Comparison of ENCODE assay signal across 13 cellular contexts in genomic region chr11:109424893-109425292, GRCh38. TPM values are rescaled to one million over a fixed set of nuclear protein-coding genes. Genes with fewer than 3 reads are reported as not detected.
A peak's percentile ranks its signal among the peaks of the same experiment; 100 is the strongest.
DNase-seq lines count a peak whose midpoint lies in the region; ATAC-seq, FAIRE-seq and TF ChIP-seq lines count a peak whose summit lies in the region.
"Had no signal": no experiment of that assay in that cellular context is flagged by ENCODE, and none has a peak within 500 bp of the region (broad histone marks: within the 10 kb centered on the region; RNA-seq: fewer than 3 reads in every experiment).

No MANE protein-coding gene starts in this region.

- no peak for FAIRE-seq in urothelium cell line (lab: Jason Lieb, UNC)

- H3K4me3 ChIP-seq in left ventricle myocardium inferior, result no peak overlapping the region

- no peaks in the 10 kb centered on the region for H3K9me3 ChIP-seq in left ventricle myocardium inferior (replicated peaks)

- peaks cover 21% of the 10 kb centered on the region for H3K4me1 ChIP-seq in left ventricle myocardium inferior

- DNase-seq in left ventricle myocardium superior (peak; percentile 30), left ventricle myocardium inferior (no peak), SW480 (ENCODE audit: low spot score) (peak; percentile 26), iPS-NIHi11 (ENCODE audit: low spot score) (peak; percentile 69), urothelium cell line (ENCODE audit: low spot score) (peak; percentile 38), NCI-H1436 (lab: John Stamatoyannopoulos, UW) (no peak), AG20443 (ENCODE audit: low spot score) (no peak)
- DNase-seq: activated B cell treated with CpG ODN at 0.5 μM for 24 hours, activated gamma-delta T cell, AML-193, left cardiac atrium had no signal

- ATAC-seq in left ventricle myocardium superior (no peak), GM21526 (IDR thresholded peaks at IDR 0.05; ENCODE audit: low FRiP score, unreplicated experiment) (no peak)
- ATAC-seq: left cardiac atrium had no signal

- TF ChIP-seq CTCF in left ventricle myocardium inferior (IDR thresholded peaks at IDR 0.05; ENCODE audit: borderline replicate concordance), result no peak

- no peak overlapping the region for H3K27ac ChIP-seq in left ventricle myocardium inferior (replicated peaks)

- no peaks in the 10 kb centered on the region for H3K36me3 ChIP-seq in left ventricle myocardium inferior

- H3K27me3 ChIP-seq in left ventricle myocardium inferior (ENCODE audit: low read depth), result peaks cover 66% of the 10 kb centered on the region

- intact Hi-C loops in left ventricle myocardium superior (cut with micrococcal nuclease) (no loop called here), left ventricle myocardium inferior (cut with micrococcal nuclease) (no loop called here)

RNA-seq across cellular contexts. Expression of gene C11orf87, which starts 2.9 kb away (rescaled TPM):
- total RNA-seq in left ventricle myocardium superior, result not detected
- 0.14 TPM for total RNA-seq in left ventricle myocardium inferior
- total RNA-seq: activated B cell treated with CpG ODN at 0.5 μM for 24 hours, fibroblast of villous mesenchyme, left cardiac atrium had no signal

Comparison
In these comparisons a context has a peak if more than half of its experiments do, and no peak if none do; other contexts are left out.
1. DNase-seq: peak in left ventricle myocardium superior (single experiment), SW480 (single experiment), iPS-NIHi11 (single experiment) and urothelium cell line (single experiment); none in left ventricle myocardium inferior (single experiment), NCI-H1436 (single experiment) and AG20443 (single experiment).